Comparison of ENCODE assay signal across 19 cellular contexts in the genomic region with DNA sequence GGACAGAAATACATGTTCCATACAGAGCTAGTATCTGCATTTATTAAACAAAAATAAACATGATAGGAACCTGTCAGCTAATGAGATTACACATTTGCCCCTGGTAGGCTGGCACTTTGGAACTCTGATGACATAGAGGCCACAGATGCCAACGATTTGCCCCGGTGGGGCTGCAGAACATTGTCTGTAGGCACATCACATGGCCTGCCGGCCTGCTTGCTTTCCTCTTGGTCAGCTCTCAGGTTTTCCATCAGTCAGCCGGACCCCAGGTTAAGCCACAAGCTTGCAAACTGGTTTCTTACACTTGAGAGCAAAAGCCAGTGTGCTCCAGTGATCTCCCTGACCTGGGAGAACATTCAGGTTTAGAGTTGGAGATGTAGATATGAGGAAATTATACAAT.
"Had no signal": no experiment of that assay in that cellular context is flagged by ENCODE, and none has a peak within 500 bp of the region (broad histone marks: within the 10 kb centered on the region; RNA-seq: fewer than 3 reads in every experiment).

No MANE protein-coding gene starts in this region.

- H3K9me3 ChIP-seq: colonic mucosa, heart right ventricle, pancreas, uterus had no signal

- DNase-seq: colonic mucosa; dermis blood vessel endothelial cell; endodermal cell; erythroblast; foreskin melanocyte; heart right ventricle; islet precursor cell; mammary epithelial cell; naive thymus-derived CD4-positive, alpha-beta T cell; pancreas; right cardiac atrium; small intestine; stimulated activated CD4-positive, alpha-beta T cell treated with anti-CD3 and anti-CD28 coated beads, Interleukin-12 subunit alpha, Interleukin-12 subunit beta, amount 100 ng/mL, for 4 hours; stimulated activated naive CD4-positive, alpha-beta T cell treated with Interleukin-2 at 50 U/mL for 16 hours; uterus had no signal

- H3K36me3 Mint-ChIP-seq: naive thymus-derived CD4-positive, alpha-beta T cell; neural progenitor cell had no signal

- H3K27ac Mint-ChIP-seq: endodermal cell; naive thymus-derived CD4-positive, alpha-beta T cell; neural progenitor cell; progenitor cell of endocrine pancreas had no signal

- H3K4me1 ChIP-seq: colonic mucosa, heart right ventricle, neural progenitor cell, uterus had no signal

- H3K9me3 Mint-ChIP-seq: endodermal cell; naive thymus-derived CD4-positive, alpha-beta T cell; neural progenitor cell had no signal

- ATAC-seq: heart right ventricle, left lobe of liver, right cardiac atrium had no signal

- H2AFZ ChIP-seq: neural progenitor cell had no signal

- H3K4me1 Mint-ChIP-seq: endodermal cell had no signal

- H3K27me3 ChIP-seq: colonic mucosa, neural progenitor cell, pancreas, uterus had no signal

- H3K9ac ChIP-seq: neural progenitor cell had no signal

- H3K27ac ChIP-seq: colonic mucosa, heart right ventricle, neural progenitor cell, pancreas, uterus had no signal

- H3K4me2 ChIP-seq: neural progenitor cell had no signal

- FAIRE-seq: endothelial cell of umbilical vein, pancreas, small intestine had no signal

- H3K36me3 ChIP-seq: colonic mucosa, heart right ventricle, neural progenitor cell, pancreas, uterus had no signal

- H3K4me3 Mint-ChIP-seq: endodermal cell; naive thymus-derived CD4-positive, alpha-beta T cell; neural progenitor cell had no signal

- H3K4me3 ChIP-seq: colonic mucosa, heart right ventricle, neural progenitor cell, pancreas, uterus had no signal
